ENCODE assay signal across 14 cellular contexts in genomic region chr1:19156676-19157075, GRCh38. TPM values are rescaled to one million over a fixed set of nuclear protein-coding genes. Genes with fewer than 3 reads are reported as not detected.
DNase-seq lines count a peak whose midpoint lies in the region; ATAC-seq and TF ChIP-seq lines count a peak whose summit lies in the region.
"Had no signal": no experiment of that assay in that cellular context is flagged by ENCODE, and none has a peak within 500 bp of the region (broad histone marks: within the 10 kb centered on the region; RNA-seq: fewer than 3 reads in every experiment).

No MANE protein-coding gene starts in this region.

- H3K27me3 ChIP-seq in MG63, result no peaks in the 10 kb centered on the region
- H3K27me3 ChIP-seq: BLaER1 had no signal

- H3K27me3 Mint-ChIP-seq in activated CD4-positive, alpha-beta memory T cell treated with anti-CD3 and anti-CD28 coated beads, Interleukin-2, amount 10 ng/mL, durations not matched to agents 7 days and 5 days, result no peaks in the 10 kb centered on the region
- H3K27me3 Mint-ChIP-seq in osteocyte (ENCODE audit: unreplicated experiment), result no peaks in the 10 kb centered on the region
- H3K27me3 Mint-ChIP-seq: stimulated activated memory B cell treated with anti-CD40 and anti-IgM and Interleukin-4, amounts not matched to agents 10 μg/mL and 1 μg/mL and 100 μg/mL, for 72 hours had no signal

- H3K27ac Mint-ChIP-seq in activated CD4-positive, alpha-beta memory T cell treated with anti-CD3 and anti-CD28 coated beads, Interleukin-2, amount 10 ng/mL, durations not matched to agents 7 days and 5 days, result no peak overlapping the region
- H3K27ac Mint-ChIP-seq in osteocyte (ENCODE audit: unreplicated experiment), result no peak overlapping the region
- H3K27ac Mint-ChIP-seq: stimulated activated memory B cell treated with anti-CD40 and anti-IgM and Interleukin-4, amounts not matched to agents 10 μg/mL and 1 μg/mL and 100 μg/mL, for 72 hours had no signal

- DNase-seq in AG08395 (ENCODE audit: low spot score) (peak; percentile 10), MG63 (peak; percentile 37), dermis blood vessel endothelial cell (peak; percentile 98), lower leg skin (ENCODE audit: low spot score in 2 of 2) (peak; percentile 43 to 86), NCI-H1048 (lab: John Stamatoyannopoulos, UW) (no peak), osteocyte (ENCODE audit: extremely low spot score, unreplicated experiment) (no peak)
- DNase-seq in activated CD4-positive, alpha-beta memory T cell treated with anti-CD3 and anti-CD28 coated beads, Interleukin-2, amount 10 ng/mL, durations not matched to agents 7 days and 5 days, result no peak
- DNase-seq: activated gamma-delta T cell treated with Interleukin-2 at 50 U/mL for 16 hours, erythroblast, NCI-H69, T-helper 9 cell had no signal

- TF ChIP-seq CTCF in lower leg skin (IDR thresholded peaks at IDR 0.05), result no peak
- no peak for TF ChIP-seq CTCF in osteocyte (IDR thresholded peaks at IDR 0.05)

- POLR2A ChIA-PET in activated CD4-positive, alpha-beta memory T cell treated with anti-CD3 and anti-CD28 coated beads, Interleukin-2, amount 10 ng/mL, durations not matched to agents 7 days and 5 days (lab: Charles Lee), result interaction anchor here (0.9 kb wide), 1 partner anchor 60 kb away, joined by 3 read pairs; no protein-coding TSS in a partner anchor

- CTCF ChIA-PET in activated CD4-positive, alpha-beta memory T cell treated with anti-CD3 and anti-CD28 coated beads, Interleukin-2, amount 10 ng/mL, durations not matched to agents 7 days and 5 days (lab: Charles Lee), result interaction anchor here (1.3 kb wide), 1 partner anchor 425 kb away, joined by 3 read pairs; no protein-coding TSS in a partner anchor

- H3K36me3 ChIP-seq in MG63, result peaks cover 100% of the 10 kb centered on the region

- no peaks in the 10 kb centered on the region for H3K9me3 ChIP-seq in MG63
- H3K9me3 ChIP-seq: BLaER1 had no signal

- peaks cover 83% of the 10 kb centered on the region for H3K36me3 Mint-ChIP-seq in activated CD4-positive, alpha-beta memory T cell treated with anti-CD3 and anti-CD28 coated beads, Interleukin-2, amount 10 ng/mL, durations not matched to agents 7 days and 5 days (ENCODE audit: low read depth)
- peaks cover 72% of the 10 kb centered on the region for H3K36me3 Mint-ChIP-seq in osteocyte (ENCODE audit: unreplicated experiment)

- intact Hi-C loops in lower leg skin (cut with DNase I; ENCODE audit: low total_unique reads), result no loop called here

- no peaks in the 10 kb centered on the region for H3K9me3 Mint-ChIP-seq in activated CD4-positive, alpha-beta memory T cell treated with anti-CD3 and anti-CD28 coated beads, Interleukin-2, amount 10 ng/mL, durations not matched to agents 7 days and 5 days
- no peaks in the 10 kb centered on the region for H3K9me3 Mint-ChIP-seq in osteocyte (ENCODE audit: unreplicated experiment)
- H3K9me3 Mint-ChIP-seq: stimulated activated memory B cell treated with anti-CD40 and anti-IgM and Interleukin-4, amounts not matched to agents 10 μg/mL and 1 μg/mL and 100 μg/mL, for 72 hours had no signal

- WGBS in lower leg skin, 2 donors, result 54 to 56% methylated on average over 5 of the region's 5 CpGs

- H3K4me3 ChIP-seq in MG63 (no peak overlapping the region), lower leg skin (ENCODE audit: low read depth, poor library complexity, severe bottlenecking) (no peak overlapping the region)
- H3K4me3 ChIP-seq: BLaER1 had no signal

- TF ChIP-seq POLR2A in lower leg skin (IDR thresholded peaks at IDR 0.05), result no peak

- H3K4me1 Mint-ChIP-seq in activated CD4-positive, alpha-beta memory T cell treated with anti-CD3 and anti-CD28 coated beads, Interleukin-2, amount 10 ng/mL, durations not matched to agents 7 days and 5 days, result peaks cover 7% of the 10 kb centered on the region
- no peaks in the 10 kb centered on the region for H3K4me1 Mint-ChIP-seq in osteocyte (ENCODE audit: unreplicated experiment)
- H3K4me1 Mint-ChIP-seq: stimulated activated memory B cell treated with anti-CD40 and anti-IgM and Interleukin-4, amounts not matched to agents 10 μg/mL and 1 μg/mL and 100 μg/mL, for 72 hours had no signal

- H3K4me3 Mint-ChIP-seq in activated CD4-positive, alpha-beta memory T cell treated with anti-CD3 and anti-CD28 coated beads, Interleukin-2, amount 10 ng/mL, durations not matched to agents 7 days and 5 days, result no peak overlapping the region
- H3K4me3 Mint-ChIP-seq in osteocyte (ENCODE audit: unreplicated experiment), result no peak overlapping the region
- H3K4me3 Mint-ChIP-seq: stimulated activated memory B cell treated with anti-CD40 and anti-IgM and Interleukin-4, amounts not matched to agents 10 μg/mL and 1 μg/mL and 100 μg/mL, for 72 hours had no signal

- ATAC-seq in HG03139 (IDR thresholded peaks at IDR 0.05; ENCODE audit: unreplicated experiment), result no peak
- ATAC-seq: stimulated activated memory B cell treated with anti-CD40 and anti-IgM and Interleukin-4, amounts not matched to agents 10 μg/mL and 1 μg/mL and 100 μg/mL, for 72 hours had no signal

RNA-seq across cellular contexts. Expression of gene UBR4, which starts 53.4 kb away (rescaled TPM):
- total RNA-seq in MG63 (2014; rRNA removed; shearing (Covaris generic); ENCODE audit: low replicate concordance), result 35.0 and 47.0 TPM in 2 replicates
- total RNA-seq in dermis blood vessel endothelial cell (95.1 and 172 TPM in 2 replicates), lower leg skin (100 to 1,000 TPM; 255 to 380 (median 329) TPM), osteocyte (161 and 175 TPM in 2 replicates)
- 100 to 1,000 TPM in 1 of 2 experiments, 10 to 100 TPM in 1; 98.6 to 101 TPM for total RNA-seq in activated CD4-positive, alpha-beta memory T cell treated with anti-CD3 and anti-CD28 coated beads, Interleukin-2, amount 10 ng/mL, durations not matched to agents 7 days and 5 days

Comparison
In these comparisons a context has a peak if more than half of its experiments do, and no peak if none do; other contexts are left out.
1. DNase-seq: peak in AG08395 (single experiment), MG63 (single experiment), dermis blood vessel endothelial cell (single experiment) and lower leg skin (2 of 2); none in NCI-H1048 (single experiment), activated CD4-positive, alpha-beta memory T cell treated with anti-CD3 and anti-CD28 coated beads, Interleukin-2, amount 10 ng/mL, durations not matched to agents 7 days and 5 days (single experiment) and osteocyte (single experiment).